In genomic region chr16:49868164-49868668, GRCh38 we compare ENCODE assay signal across 39 cellular contexts. TPM values are rescaled to one million over a fixed set of nuclear protein-coding genes. Genes with fewer than 3 reads are reported as not detected.
"Had no signal": no experiment of that assay in that cellular context is flagged by ENCODE, and none has a peak within 500 bp of the region (broad histone marks: within the 10 kb centered on the region; RNA-seq: fewer than 3 reads in every experiment).

No MANE protein-coding gene starts in this region.

- H3K27me3 Mint-ChIP-seq: activated CD4-positive, alpha-beta memory T cell treated with anti-CD3 and anti-CD28 coated beads for 36 hours had no signal

- H3K36me3 Mint-ChIP-seq: activated CD4-positive, alpha-beta memory T cell treated with anti-CD3 and anti-CD28 coated beads for 36 hours; activated naive CD4-positive, alpha-beta T cell treated with anti-CD3 and anti-CD28 coated beads, Interleukin-2, amount 50 U/mL, for 72 hours; brain had no signal

- H3K4me1 ChIP-seq: adrenal gland had no signal

- FAIRE-seq: bronchial epithelial cell, RCC 7860 had no signal

- H3K9me3 ChIP-seq: adrenal gland had no signal

- H3K4me3 Mint-ChIP-seq: activated B cell treated with CpG ODN at 0.5 μM for 24 hours; activated CD4-positive, alpha-beta memory T cell treated with anti-CD3 and anti-CD28 coated beads for 36 hours; activated naive CD4-positive, alpha-beta T cell treated with anti-CD3 and anti-CD28 coated beads for 36 hours; activated T-cell treated with anti-CD3 and anti-CD28 coated beads, Interleukin-2, amount 50 U/mL, for 4 hours; activated T-helper 1 cell treated with anti-CD3 and anti-CD28 coated beads, Interleukin-12 subunit alpha, Interleukin-12 subunit beta, Interleukin-2, Interleukin-4 antibody, amounts not matched to agents 30 ng/mL and 10 ng/mL and 1 ng/mL, durations not matched to agents 14 hours and 24 hours and 36 hours; brain had no signal

- H3K27me3 ChIP-seq: adrenal gland had no signal

- H3K4me2 ChIP-seq: PC-9 had no signal

- H3K27ac ChIP-seq: adrenal gland, PC-9, RWPE1, VCaP had no signal

- ATAC-seq: activated naive CD4-positive, alpha-beta T cell treated with anti-CD3 and anti-CD28 coated beads, Interleukin-2, amount 50 U/mL, for 72 hours; activated T-cell treated with anti-CD3 and anti-CD28 coated beads, Interleukin-2, amount 50 U/mL, for 4 hours; Right ventricle myocardium inferior had no signal

- H3K4me3 ChIP-seq: adrenal gland, PC-9 had no signal

- H3K27ac Mint-ChIP-seq: activated B cell treated with CpG ODN at 0.5 μM for 24 hours; activated CD4-positive, alpha-beta memory T cell treated with anti-CD3 and anti-CD28 coated beads for 36 hours; activated naive CD4-positive, alpha-beta T cell treated with anti-CD3 and anti-CD28 coated beads for 36 hours; activated naive CD4-positive, alpha-beta T cell treated with anti-CD3 and anti-CD28 coated beads, Interleukin-2, amount 50 U/mL, for 72 hours; activated T-helper 1 cell treated with anti-CD3 and anti-CD28 coated beads, Interleukin-12 subunit alpha, Interleukin-12 subunit beta, Interleukin-2, Interleukin-4 antibody, amounts not matched to agents 30 ng/mL and 10 ng/mL and 1 ng/mL, durations not matched to agents 14 hours and 24 hours and 36 hours had no signal

- H3K36me3 ChIP-seq: adrenal gland had no signal

- H3K9me3 Mint-ChIP-seq: activated B cell treated with CpG ODN at 0.5 μM for 24 hours; activated CD4-positive, alpha-beta memory T cell treated with anti-CD3 and anti-CD28 coated beads for 36 hours; activated naive CD4-positive, alpha-beta T cell treated with anti-CD3 and anti-CD28 coated beads for 36 hours; activated naive CD4-positive, alpha-beta T cell treated with anti-CD3 and anti-CD28 coated beads, Interleukin-2, amount 50 U/mL, for 72 hours; activated T-cell treated with anti-CD3 and anti-CD28 coated beads, Interleukin-2, amount 50 U/mL, for 4 hours; activated T-helper 1 cell treated with anti-CD3 and anti-CD28 coated beads, Interleukin-12 subunit alpha, Interleukin-12 subunit beta, Interleukin-2, Interleukin-4 antibody, amounts not matched to agents 30 ng/mL and 10 ng/mL and 1 ng/mL, durations not matched to agents 14 hours and 24 hours and 36 hours; brain had no signal

- H2AFZ ChIP-seq: PC-9 had no signal

- DNase-seq: activated B cell treated with CpG ODN at 0.5 μM for 24 hours; activated CD4-positive, alpha-beta memory T cell treated with anti-CD3 and anti-CD28 coated beads for 36 hours; activated CD4-positive, alpha-beta T cell treated with anti-CD3 and anti-CD28 coated beads for 4 hours; activated CD4-positive, alpha-beta T cell treated with anti-CD3 and anti-CD28 coated beads, Interleukin-2, amount 50 U/mL, for 1 hour; activated CD4-positive, CD25-positive, alpha-beta regulatory T cell treated with anti-CD3 and anti-CD28 coated beads, Interleukin-2, amount 50 U/mL, for 72 hours; activated CD8-positive, alpha-beta memory T cell treated with anti-CD3 and anti-CD28 coated beads, Interleukin-2, amount 50 U/mL, for 4 hours; activated gamma-delta T cell treated with Interleukin-2 at 50 U/mL for 16 hours; activated naive CD4-positive, alpha-beta T cell treated with anti-CD3 and anti-CD28 coated beads for 36 hours; activated T-cell treated with anti-CD3 and anti-CD28 coated beads for 4 hours; activated T-cell treated with anti-CD3 and anti-CD28 coated beads, Interleukin-2, amount 50 U/mL, for 4 hours; adrenal gland; caudate nucleus; Kasumi-1; MM.1S; MV-4-11; NCI-H1092; NCI-H1436 treated with DMSO at 0.1 percent for 48 hours; NCI-H1694 treated with DMSO at 0.1 percent for 48 hours; NCI-H2029 treated with DMSO at 0.1 percent for 48 hours; NCI-H2107; NCI-H2171; NCI-H510A; NCI-H526; NCI-H748 treated with DMSO at 0.1 percent for 48 hours; NK-92 treated with Interleukin-12 subunit alpha and Interleukin-12 subunit beta, amount 100 ng/mL, for 24 hours; PC-9; SIG-M5; SW 1271; T-helper 1 cell; T-helper 2 cell; T-helper 9 cell had no signal

- H3K4me1 Mint-ChIP-seq: activated B cell treated with CpG ODN at 0.5 μM for 24 hours had no signal

RNA-seq across cellular contexts. Expression of gene ZNF423, which starts 12.3 kb away (rescaled TPM):
- total RNA-seq: activated B cell treated with CpG ODN at 0.5 μM for 24 hours; activated CD4-positive, alpha-beta memory T cell treated with anti-CD3 and anti-CD28 coated beads for 36 hours; activated T-helper 1 cell treated with anti-CD3 and anti-CD28 coated beads, Interleukin-12 subunit alpha, Interleukin-12 subunit beta, Interleukin-2, Interleukin-4 antibody, amounts not matched to agents 30 ng/mL and 10 ng/mL and 1 ng/mL, durations not matched to agents 14 hours and 24 hours and 36 hours; PC-9 had no signal
